8 cellular contexts compared by ENCODE assay signal in the genomic region with DNA sequence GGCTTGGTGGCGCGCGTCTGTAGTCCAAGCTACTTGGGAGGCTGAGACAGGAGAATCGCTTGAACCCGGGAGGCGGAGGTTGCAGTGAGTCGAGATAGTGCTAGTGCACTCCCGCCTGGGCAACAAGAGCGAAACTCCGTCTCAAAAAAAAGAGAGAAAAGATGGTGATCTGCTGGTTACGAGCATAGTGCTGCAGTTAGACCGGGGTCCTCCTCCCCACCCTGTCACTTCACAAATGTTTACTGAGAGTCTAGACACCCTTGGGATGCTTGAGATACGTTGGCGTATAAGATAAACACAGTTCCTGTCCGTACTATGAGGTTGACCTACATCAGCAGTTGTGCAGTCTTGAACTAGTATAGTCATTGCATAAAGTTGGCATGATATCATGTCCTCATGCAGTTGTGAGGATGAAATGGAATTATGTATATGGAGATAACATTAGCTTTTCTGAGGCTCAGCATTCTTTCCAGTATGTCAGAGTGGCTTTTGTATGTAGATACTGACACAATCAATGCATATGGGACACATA. TPM values are rescaled to one million over a fixed set of nuclear protein-coding genes. Genes with fewer than 3 reads are reported as not detected.
DNase-seq lines count a peak whose midpoint lies in the region; ATAC-seq and TF ChIP-seq lines count a peak whose summit lies in the region.

No MANE protein-coding gene starts in this region.

- no peaks in the 10 kb centered on the region for H3K9me3 Mint-ChIP-seq in activated CD4-positive, alpha-beta T cell treated with anti-CD3 and anti-CD28 coated beads, Interleukin-2, amount 10 ng/mL, durations not matched to agents 7 days and 5 days

- H3K4me3 ChIP-seq in kidney epithelial cell (ENCODE audit: low read depth, low read length) (peak overlapping the region; percentile 71), thymus (ENCODE audit: low read length) (peak overlapping the region; percentile 99)

- peaks cover 18% of the 10 kb centered on the region for H3K36me3 Mint-ChIP-seq in activated CD4-positive, alpha-beta T cell treated with anti-CD3 and anti-CD28 coated beads, Interleukin-2, amount 10 ng/mL, durations not matched to agents 7 days and 5 days (ENCODE audit: low read depth)

- H3K4me1 Mint-ChIP-seq in activated CD4-positive, alpha-beta T cell treated with anti-CD3 and anti-CD28 coated beads, Interleukin-2, amount 10 ng/mL, durations not matched to agents 7 days and 5 days, result peaks cover 39% of the 10 kb centered on the region

- peak overlapping the region; percentile 96 for H3K27ac Mint-ChIP-seq in activated CD4-positive, alpha-beta T cell treated with anti-CD3 and anti-CD28 coated beads, Interleukin-2, amount 10 ng/mL, durations not matched to agents 7 days and 5 days

- no peak for TF ChIP-seq CTCF in kidney epithelial cell (IDR thresholded peaks at IDR 0.05; ENCODE audit: insufficient read depth, low read length, poor library complexity, severe bottlenecking)

- DNase-seq in activated CD4-positive, alpha-beta T cell treated with anti-CD3 and anti-CD28 coated beads, Interleukin-2, amount 10 ng/mL, durations not matched to agents 7 days and 5 days, result no peak
- no peak for DNase-seq in activated CD4-positive, alpha-beta T cell treated with anti-CD3 and anti-CD28 coated beads, Interleukin-2, amount 50 U/mL, for 1 hour
- DNase-seq in amniotic epithelial cell (ENCODE audit: low read depth) (peak; percentile 67), kidney epithelial cell (ENCODE audit: low read depth) (no peak), superior temporal gyrus (ENCODE audit: extremely low spot score) (no peak), NCI-H2029 (lab: John Stamatoyannopoulos, UW) (no peak)

- H3K36me3 ChIP-seq in kidney epithelial cell (ENCODE audit: control insufficient read depth, insufficient read depth, low read length), result no peaks in the 10 kb centered on the region
- H3K36me3 ChIP-seq in thymus (ENCODE audit: control insufficient read depth, insufficient read depth), result peaks cover 11% of the 10 kb centered on the region

- 31% methylated on average over 15 of the region's 15 CpGs for WGBS in thymus

- H3K27ac ChIP-seq in thymus (ENCODE audit: low read depth), result peak overlapping the region; percentile 93

- H3K27me3 Mint-ChIP-seq in activated CD4-positive, alpha-beta T cell treated with anti-CD3 and anti-CD28 coated beads, Interleukin-2, amount 10 ng/mL, durations not matched to agents 7 days and 5 days, result no peaks in the 10 kb centered on the region

- H3K4me1 ChIP-seq in thymus (ENCODE audit: control insufficient read depth, insufficient read depth, low read length), result peaks cover 10% of the 10 kb centered on the region

- no peaks in the 10 kb centered on the region for H3K9me3 ChIP-seq in thymus (ENCODE audit: control insufficient read depth)

- CTCF ChIA-PET in activated CD4-positive, alpha-beta T cell treated with anti-CD3 and anti-CD28 coated beads, Interleukin-2, amount 10 ng/mL, durations not matched to agents 7 days and 5 days (lab: Charles Lee), result interaction anchor here (0.9 to 1.1 kb wide), 2 partner anchors 127 to 344 kb away, joined by 4 read pairs; no protein-coding TSS in a partner anchor

- H3K4me3 Mint-ChIP-seq in activated CD4-positive, alpha-beta T cell treated with anti-CD3 and anti-CD28 coated beads, Interleukin-2, amount 10 ng/mL, durations not matched to agents 7 days and 5 days, result peak overlapping the region; percentile 98

- no peaks in the 10 kb centered on the region for H3K27me3 ChIP-seq in kidney epithelial cell (ENCODE audit: control insufficient read depth, insufficient read depth, low read length)
- H3K27me3 ChIP-seq in thymus (ENCODE audit: control insufficient read depth, insufficient read depth), result no peaks in the 10 kb centered on the region

- ATAC-seq in GM18868 (IDR thresholded peaks at IDR 0.05; ENCODE audit: unreplicated experiment), result no peak

- POLR2A ChIA-PET in activated CD4-positive, alpha-beta T cell treated with anti-CD3 and anti-CD28 coated beads, Interleukin-2, amount 10 ng/mL, durations not matched to agents 7 days and 5 days (lab: Charles Lee), result no interaction called here

RNA-seq across cellular contexts. Expression of gene ACAD10, which starts 0.8 kb away (rescaled TPM):
- 10 to 100 TPM; 29.7 to 30.8 TPM for total RNA-seq in activated CD4-positive, alpha-beta T cell treated with anti-CD3 and anti-CD28 coated beads, Interleukin-2, amount 10 ng/mL, durations not matched to agents 7 days and 5 days
- total RNA-seq in kidney epithelial cell, result 40.8 and 41.2 TPM in 2 replicates
- polyA plus RNA-seq in thymus, result 22.4 TPM

RNA-seq across cellular contexts. Expression of gene BRAP, which starts 0.9 kb away (rescaled TPM):
- total RNA-seq in activated CD4-positive, alpha-beta T cell treated with anti-CD3 and anti-CD28 coated beads, Interleukin-2, amount 10 ng/mL, durations not matched to agents 7 days and 5 days, result 10 to 100 TPM; 20.2 to 23.6 TPM
- total RNA-seq in kidney epithelial cell, result 18.8 and 19.0 TPM in 2 replicates
- 11.3 TPM for polyA plus RNA-seq in thymus
